22 cellular contexts compared by ENCODE assay signal in genomic region chr6:80287607-80288006, GRCh38.
"Had no signal": no experiment of that assay in that cellular context is flagged by ENCODE, and none has a peak within 500 bp of the region (broad histone marks: within the 10 kb centered on the region; RNA-seq: fewer than 3 reads in every experiment).

No MANE protein-coding gene starts in this region.

- H3K9me3 ChIP-seq: prostate gland, right lobe of liver had no signal

- H3K27me3 ChIP-seq: foreskin keratinocyte, hepatocyte, right lobe of liver, tibial artery had no signal

- H3K4me3 ChIP-seq: hepatocyte, prostate gland, right lobe of liver, tibial artery had no signal

- H3K4me2 ChIP-seq: hepatocyte had no signal

- H3K27ac ChIP-seq: foreskin keratinocyte, hepatocyte, parathyroid adenoma, prostate gland, right lobe of liver, tibial artery had no signal

- H3K9me3 Mint-ChIP-seq: memory B cell had no signal

- H3K27me3 Mint-ChIP-seq: dendritic cell treated with granulocyte-macrophage colony-stimulating factor and Interleukin-4, amounts not matched to agents 40 ng/mL and 50 ng/mL, for 4 days; effector memory CD8-positive, alpha-beta T cell; memory B cell; naive B cell; stimulated activated memory B cell treated with anti-CD40 and anti-IgM and Interleukin-4, amounts not matched to agents 10 μg/mL and 1 μg/mL and 100 μg/mL, for 72 hours; stimulated activated naive CD8-positive, alpha-beta T cell treated with anti-CD3 and anti-CD28 coated beads, Interleukin-15, Interleukin-2, amounts not matched to agents 100 ng/mL and 50 ng/mL, for 24 hours had no signal

- H2AFZ ChIP-seq: hepatocyte, parathyroid adenoma had no signal

- H3K79me2 ChIP-seq: hepatocyte, parathyroid adenoma had no signal

- H3K36me3 ChIP-seq: prostate gland, right lobe of liver had no signal

- H3K4me1 Mint-ChIP-seq: memory B cell; naive B cell; stimulated activated memory B cell treated with anti-CD40 and anti-IgM and Interleukin-4, amounts not matched to agents 10 μg/mL and 1 μg/mL and 100 μg/mL, for 72 hours had no signal

- ATAC-seq: effector memory CD8-positive, alpha-beta T cell; foreskin keratinocyte; left lobe of liver; right lobe of liver; stimulated activated memory B cell treated with anti-CD40 and anti-IgM and Interleukin-4, amounts not matched to agents 10 μg/mL and 1 μg/mL and 100 μg/mL, for 72 hours had no signal

- DNase-seq: cerebellar nuclear complex; effector memory CD8-positive, alpha-beta T cell; erythroblast; head of caudate nucleus; kidney glomerular epithelial cell; naive B cell; retina; right lobe of liver; stimulated activated CD4-positive, alpha-beta T cell treated with anti-CD3 and anti-CD28 coated beads, Interleukin-15, amount 100 ng/mL, for 24 hours; stimulated activated CD4-positive, alpha-beta T cell treated with anti-CD3 and anti-CD28 coated beads, Interleukin-1b, Interleukin-23, amount 100 ng/mL, for 48 hours; stimulated activated CD4-positive, alpha-beta T cell treated with anti-CD3 and anti-CD28 coated beads, Interleukin-4, amount 100 ng/mL, for 24 hours; tibial artery had no signal

- H3K27ac Mint-ChIP-seq: dendritic cell treated with granulocyte-macrophage colony-stimulating factor and Interleukin-4, amounts not matched to agents 40 ng/mL and 50 ng/mL, for 4 days; effector memory CD8-positive, alpha-beta T cell; memory B cell; naive B cell; nephron; stimulated activated memory B cell treated with anti-CD40 and anti-IgM and Interleukin-4, amounts not matched to agents 10 μg/mL and 1 μg/mL and 100 μg/mL, for 72 hours; stimulated activated naive CD8-positive, alpha-beta T cell treated with anti-CD3 and anti-CD28 coated beads, Interleukin-15, Interleukin-2, amounts not matched to agents 100 ng/mL and 50 ng/mL, for 24 hours had no signal

- H3K4me3 Mint-ChIP-seq: dendritic cell treated with granulocyte-macrophage colony-stimulating factor and Interleukin-4, amounts not matched to agents 40 ng/mL and 50 ng/mL, for 4 days; effector memory CD8-positive, alpha-beta T cell; memory B cell; naive B cell; nephron; stimulated activated memory B cell treated with anti-CD40 and anti-IgM and Interleukin-4, amounts not matched to agents 10 μg/mL and 1 μg/mL and 100 μg/mL, for 72 hours; stimulated activated naive CD8-positive, alpha-beta T cell treated with anti-CD3 and anti-CD28 coated beads, Interleukin-15, Interleukin-2, amounts not matched to agents 100 ng/mL and 50 ng/mL, for 24 hours had no signal

- H3K4me1 ChIP-seq: foreskin keratinocyte, parathyroid adenoma, prostate gland, right lobe of liver, tibial artery had no signal

- H3K9ac ChIP-seq: parathyroid adenoma had no signal
